ENCODE assay signal across 8 cellular contexts in the genomic region with DNA sequence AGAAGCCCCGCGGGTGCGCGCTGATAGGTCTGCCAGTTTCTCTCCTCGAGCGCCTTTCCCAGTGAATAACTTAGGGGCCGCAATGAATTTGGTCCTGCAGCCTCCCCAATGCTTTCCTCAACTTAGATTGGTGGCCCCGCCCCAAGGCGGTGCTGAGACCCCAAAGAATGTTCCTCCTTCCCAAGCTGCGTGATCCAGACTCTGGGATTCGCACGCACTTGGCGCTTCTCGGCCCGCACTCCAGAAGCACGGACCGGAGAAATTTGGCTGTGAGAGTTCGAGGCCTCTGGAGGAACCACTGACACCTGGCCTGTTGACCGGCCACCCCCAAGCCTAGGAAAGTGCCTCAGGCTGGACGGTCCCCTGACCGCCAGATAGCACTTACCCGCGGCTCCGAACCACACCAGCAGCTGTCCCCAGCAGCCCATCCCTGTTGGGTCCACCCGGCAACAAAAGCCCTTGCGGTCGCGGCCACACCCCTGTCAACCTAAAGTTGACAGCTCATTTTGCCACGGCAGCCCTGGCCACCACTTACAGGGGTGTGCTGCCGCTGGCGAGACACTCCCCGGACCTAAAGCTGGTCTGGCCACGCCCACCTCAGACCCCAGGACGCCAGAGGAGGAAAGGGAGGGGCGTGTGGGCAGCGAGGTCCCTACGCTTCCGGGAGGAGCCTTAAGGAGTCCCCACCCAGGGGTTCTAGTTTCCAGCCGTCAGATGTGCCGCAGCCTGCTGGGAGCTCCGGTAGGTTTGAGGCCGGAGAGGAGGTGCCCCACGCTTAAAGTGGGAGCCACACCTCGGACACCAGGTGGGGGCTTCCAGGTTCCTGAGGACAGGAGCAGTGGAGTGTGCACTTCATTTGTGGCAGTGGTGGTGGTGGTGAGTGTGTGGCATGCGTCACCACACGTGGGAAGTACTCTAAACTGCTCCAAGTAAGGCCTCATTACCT. TPM values are rescaled to one million over a fixed set of nuclear protein-coding genes. Genes with fewer than 3 reads are reported as not detected.
A peak's percentile ranks its signal among the peaks of the same experiment; 100 is the strongest.
DNase-seq lines count a peak whose midpoint lies in the region; ATAC-seq, FAIRE-seq and TF ChIP-seq lines count a peak whose summit lies in the region.

TSS of gene LTK (minus strand) at position 546 of the 946 bp plus-strand sequence. CDS start at position 428, 118 bp downstream.

- H3K4me2 ChIP-seq in BLaER1 (peak within 1 kb of the TSS; percentile 100), Karpas-422 (ENCODE audit: low read depth, low read length, poor library complexity, severe bottlenecking) (peak within 1 kb of the TSS; percentile 85), HepG2 (ENCODE audit: low read depth, low read length) (peak within 1 kb of the TSS; percentile 58; the same call in 1 of the 2 replicates)

- H3K36me3 ChIP-seq in BLaER1 (peaks cover 23% of the 10 kb centered on the region), Karpas-422 (ENCODE audit: insufficient read depth, low read length) (no peaks in the 10 kb centered on the region), ascending aorta (peaks cover 0 to 4% of the 10 kb centered on the region in 2 donors), HepG2 (replicated peaks in 1 of 2; ENCODE audit: control insufficient read depth in 1 of 2, insufficient read depth in 2 of 2, low read length in 2 of 2) (no peaks in the 10 kb centered on the region), thymus (ENCODE audit: control insufficient read depth, insufficient read depth) (peaks cover 10% of the 10 kb centered on the region)

- H3K9ac ChIP-seq in BLaER1 (peak within 1 kb of the TSS; percentile 46; the same call in 1 of the 2 replicates), Karpas-422 (ENCODE audit: low read length) (peak within 1 kb of the TSS; percentile 63), HepG2 (ENCODE audit: insufficient read depth, low read depth, low read length) (no peak within 1 kb of the TSS)

- H4K20me1 ChIP-seq in BLaER1: peaks cover 17% of the 10 kb centered on the region
- no peaks in the 10 kb centered on the region for H4K20me1 ChIP-seq in Karpas-422 (ENCODE audit: insufficient read depth, low read depth, low read length)
- no peaks in the 10 kb centered on the region for H4K20me1 ChIP-seq in HepG2 (ENCODE audit: insufficient read depth, low read length)

- no peak within 1 kb of the TSS; the same call in 1 of the 2 replicates for H3K27ac ChIP-seq in BLaER1
- no peak within 1 kb of the TSS for H3K27ac ChIP-seq in Karpas-422 (ENCODE audit: low read length)
- no peak within 1 kb of the TSS for H3K27ac ChIP-seq in ascending aorta
- no peak within 1 kb of the TSS for H3K27ac ChIP-seq in HepG2 (ENCODE audit: extremely low read length, insufficient read depth, low read length)
- H3K27ac ChIP-seq in thymus (ENCODE audit: low read depth): no peak within 1 kb of the TSS

- no peaks in the 10 kb centered on the region for H3K9me2 ChIP-seq in Karpas-422 (replicated peaks; ENCODE audit: insufficient read depth, low read length)

- peaks cover 29% of the 10 kb centered on the region for H3K27me3 ChIP-seq in BLaER1
- no peaks in the 10 kb centered on the region for H3K27me3 ChIP-seq in Karpas-422 (ENCODE audit: low read length)
- H3K27me3 ChIP-seq in ascending aorta: peaks cover 17% of the 10 kb centered on the region
- peaks cover 0 to 5% of the 10 kb centered on the region in 2 experiments; a peak in 1 of 5 replicates for H3K27me3 ChIP-seq in HepG2 (ENCODE audit: control insufficient read depth in 1 of 2, insufficient read depth in 2 of 2, low read length in 2 of 2)
- peaks cover 45% of the 10 kb centered on the region for H3K27me3 ChIP-seq in thymus (ENCODE audit: control insufficient read depth, insufficient read depth)

- H3K9me3 ChIP-seq in BLaER1: no peaks in the 10 kb centered on the region
- H3K9me3 ChIP-seq in Karpas-422 (ENCODE audit: low read length): no peaks in the 10 kb centered on the region
- no peaks in the 10 kb centered on the region for H3K9me3 ChIP-seq in ascending aorta
- H3K9me3 ChIP-seq in HepG2 (ENCODE audit: low read length): no peaks in the 10 kb centered on the region
- no peaks in the 10 kb centered on the region for H3K9me3 ChIP-seq in thymus (ENCODE audit: control insufficient read depth)

- TF ChIP-seq EP300 in HepG2 (IDR thresholded peaks at IDR 0.05; ENCODE audit: low read depth in 2 of 2, low read length in 2 of 2) (no peak), HepG2 (CRISPR knock-in tag; IDR thresholded peaks at IDR 0.05; ENCODE audit: borderline replicate concordance) (no peak)

- WGBS in HepG2 (ENCODE audit: low lambda C conversion rate): 81% methylated on average over 32 of the region's 46 CpGs
- WGBS in thymus: 11% methylated on average over 46 of the region's 46 CpGs

- peak; percentile 82 for DNase-seq in Karpas-422
- DNase-seq in ascending aorta (ENCODE audit: low spot score in 2 of 2): no peak
- DNase-seq in HepG2 (ENCODE audit: low spot score): no peak
- no peak for DNase-seq in posterior cingulate gyrus
- DNase-seq in NCI-H345 treated with DMSO at 0.1 percent for 48 hours (lab: John Stamatoyannopoulos, UW; ENCODE audit: unreplicated experiment): no peak
- DNase-seq in activated CD4-positive, CD25-positive, alpha-beta regulatory T cell (lab: John Stamatoyannopoulos, UW): no peak

- H3K4me1 ChIP-seq in BLaER1 (peaks cover 50% of the 10 kb centered on the region), Karpas-422 (ENCODE audit: low read length) (peaks cover 12% of the 10 kb centered on the region), ascending aorta (peaks cover 4 to 17% of the 10 kb centered on the region in 2 donors), HepG2 (ENCODE audit: insufficient read depth, low read length) (peaks cover 20% of the 10 kb centered on the region), thymus (ENCODE audit: control insufficient read depth, insufficient read depth, low read length) (peaks cover 11% of the 10 kb centered on the region)

- ATAC-seq in HepG2: no peak

- TF ChIP-seq CTCF in ascending aorta (IDR thresholded peaks at IDR 0.05): no peak
- no peak for TF ChIP-seq CTCF in HepG2 (CRISPR knock-in tag; IDR thresholded peaks at IDR 0.05)

- no peak for FAIRE-seq in HepG2 (lab: Jason Lieb, UNC)

- TF ChIP-seq RAD21 in HepG2 (CRISPR knock-in tag; IDR thresholded peaks at IDR 0.05): no peak

- H2AFZ ChIP-seq in Karpas-422 (ENCODE audit: low read length) (peak within 1 kb of the TSS; percentile 80; the same call in 1 of the 2 replicates), HepG2 (ENCODE audit: low read length) (no peak within 1 kb of the TSS)

- intact Hi-C loops in ascending aorta (cut with DNase I) (loop anchor here (10.0 kb wide), 1 partner anchor 781 kb away; no protein-coding TSS in a partner anchor), HepG2 (cut with micrococcal nuclease; ENCODE audit: unreplicated experiment) (no loop called here), posterior cingulate gyrus (cut with DNase I) (no loop called here)

- H3K4me3 ChIP-seq in BLaER1 (peak within 1 kb of the TSS; percentile 61), Karpas-422 (ENCODE audit: low read length) (peak within 1 kb of the TSS; percentile 70), ascending aorta (peak within 1 kb of the TSS; percentile 39 to 53), HepG2 (replicated peaks in 1 of 3; ENCODE audit: insufficient read depth in 1 of 3, low read depth in 2 of 3, low read length in 3 of 3) (no peak within 1 kb of the TSS), thymus (ENCODE audit: low read length) (peak within 1 kb of the TSS; percentile 29)

- POLR2A ChIA-PET in HepG2 (lab: Yijun Ruan, JAX): interaction anchor here (1.0 kb wide), 1 partner anchor 21 kb away, joined by 3 read pairs; no protein-coding TSS in a partner anchor

- CTCF ChIA-PET in HepG2 (lab: Yijun Ruan, JAX; ENCODE audit: low intra/inter-chr PET ratio, low total read pairs): no interaction called here

- in situ Hi-C loops in HepG2 (cut with HindIII; ENCODE audit: extremely low pct_ligation_motif_present, low pct_unique_long_range_greater_than_20kb): no loop called here

- no TSS peak for BruUV-seq in HepG2 (replicated peaks; lab: Mats Ljungman, UMichigan)

- no peaks in the 10 kb centered on the region for H3K79me2 ChIP-seq in Karpas-422 (ENCODE audit: low read length)
- no peaks in the 10 kb centered on the region for H3K79me2 ChIP-seq in HepG2 (ENCODE audit: insufficient read depth, low read length)

- no peak for TF ChIP-seq POLR2A in HepG2 (IDR thresholded peaks at IDR 0.05; ENCODE audit: insufficient read depth in 1 of 2, low read depth in 2 of 2, low read length in 2 of 2)

RNA-seq across cellular contexts. Expression of gene LTK, which starts in this region (rescaled TPM):
- 0.78 and 1.7 TPM in 2 replicates for total RNA-seq in Karpas-422 (2014; rRNA removed; shearing (Covaris generic); ENCODE audit: low replicate concordance)
- total RNA-seq in ascending aorta (not detected), HepG2 (2016; rRNA removed; fragmentation: Illumina TruSeq; extraction: Trizol) (not detected in 2 replicates)
- not detected in 2 replicates for total RNA-seq in HepG2 (2016; cell fraction: cytosol; rRNA removed; fragmentation: Illumina TruSeq; extraction: Trizol; ENCODE audit: low read depth)
- total RNA-seq in HepG2 (2016; cell fraction: insoluble cytoplasmic fraction; rRNA removed; fragmentation: Illumina TruSeq; extraction: Trizol): not detected in 2 replicates
- not detected in 2 replicates for total RNA-seq in HepG2 (2016; cell fraction: membrane; rRNA removed; fragmentation: Illumina TruSeq; extraction: Trizol)
- 0.12 TPM in 1 of 2 replicates, not detected in the other for total RNA-seq in HepG2 (2016; cell fraction: nucleus; rRNA removed; fragmentation: Illumina TruSeq; extraction: Trizol)
- polyA plus RNA-seq in HepG2 (2011; rRNA removed) (0.01 and 0.05 TPM in 2 replicates), thymus (0.66 TPM)
- polyA plus RNA-seq in HepG2 (2011; cell fraction: cytosol; rRNA removed): 0.05 TPM in 1 of 2 replicates, not detected in the other
- polyA plus RNA-seq in HepG2 (2011; cell fraction: nucleus; rRNA removed): 0.63 and 0.68 TPM in 2 replicates
- polyA plus RNA-seq in HepG2 (2012): 0.19 TPM in 1 of 2 replicates, not detected in the other
- not detected in 2 replicates for polyA plus RNA-seq in HepG2 (2016; cell fraction: cytosol; fragmentation: Illumina TruSeq; extraction: Trizol; ENCODE audit: low read depth)
- not detected in 2 replicates for polyA plus RNA-seq in HepG2 (2016; cell fraction: insoluble cytoplasmic fraction; fragmentation: Illumina TruSeq; extraction: Trizol; ENCODE audit: low read depth)
- not detected in 2 replicates for polyA plus RNA-seq in HepG2 (2016; cell fraction: membrane; fragmentation: Illumina TruSeq; extraction: Trizol; ENCODE audit: low read depth)
- not detected in 2 replicates for polyA plus RNA-seq in HepG2 (2016; cell fraction: nucleus; fragmentation: Illumina TruSeq; extraction: Trizol; ENCODE audit: insufficient read depth, low read depth)
- 0.37 TPM in 1 of 2 replicates, not detected in the other for polyA minus RNA-seq in HepG2 (2011; rRNA and poly(A)+ RNA removed; ENCODE audit: low replicate concordance)
- not detected in 2 replicates for polyA minus RNA-seq in HepG2 (2011; cell fraction: cytosol; rRNA and poly(A)+ RNA removed)
- polyA minus RNA-seq in HepG2 (2011; cell fraction: nucleus; rRNA and poly(A)+ RNA removed): not detected in 2 replicates

Comparison
In these comparisons a context has a peak if more than half of its experiments do, and no peak if none do; other contexts are left out.
1. H3K4me3 ChIP-seq: peak in BLaER1 (single experiment), Karpas-422 (single experiment), ascending aorta (2 of 2) and thymus (single experiment); none in HepG2 (0 of 3).
2. Peak in every context shown above with its lines, with median percentiles within 50 percentile points of each other: H3K4me2 ChIP-seq.